In the genomic region with DNA sequence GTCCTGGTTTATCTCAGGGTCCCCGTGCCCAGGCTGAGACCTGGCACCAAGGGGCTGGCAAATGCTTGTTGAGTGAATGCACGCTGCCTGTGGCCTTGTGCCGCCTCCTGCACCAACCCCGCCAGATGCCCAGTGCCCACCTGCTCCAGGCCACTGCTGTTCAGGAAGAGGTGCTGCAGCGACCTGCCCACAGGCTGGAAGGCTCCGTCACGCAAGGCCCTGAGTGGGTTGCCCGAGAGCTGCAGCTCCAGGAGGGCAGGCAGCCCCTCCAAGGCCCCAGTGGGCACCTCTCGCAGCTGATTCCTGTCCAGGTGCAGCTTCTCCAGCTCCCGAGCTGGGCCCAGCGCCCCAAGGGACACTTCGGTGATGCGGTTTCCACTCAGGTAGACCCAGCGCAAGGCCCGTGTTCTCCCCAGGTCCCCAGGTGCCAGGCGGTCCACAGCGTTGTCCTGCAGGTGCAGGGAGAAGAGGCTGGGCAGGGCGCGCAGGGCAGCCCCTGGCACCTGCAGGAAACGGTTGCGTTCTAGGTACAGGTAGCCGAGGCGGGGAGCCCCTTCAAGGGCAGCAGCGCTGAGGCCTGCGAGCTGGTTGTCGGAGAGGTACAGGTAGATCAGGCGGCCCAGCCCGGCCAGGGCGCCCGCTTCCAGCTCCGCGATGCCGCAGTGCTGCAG, we compare ENCODE assay signal across 8 cellular contexts. TPM values are rescaled to one million over a fixed set of nuclear protein-coding genes. Genes with fewer than 3 reads are reported as not detected.
DNase-seq lines count a peak whose midpoint lies in the region; ATAC-seq and TF ChIP-seq lines count a peak whose summit lies in the region.

No MANE protein-coding gene starts in this region.

- intact Hi-C loops in lower lobe of right lung (cut with DNase I) (no loop called here), transverse colon (cut with DNase I; ENCODE audit: low total_unique reads) (no loop called here)

- TF ChIP-seq POLR2A in transverse colon (IDR thresholded peaks at IDR 0.05) = no peak

- 27% methylated on average over 13 of the region's 33 CpGs; no CpG with 5 or more reads in 1 of the 2 donors for WGBS in transverse colon (ENCODE audit: low coverage in 1 of 2), 2 donors

- CTCF ChIA-PET in activated naive CD4-positive, alpha-beta T cell treated with anti-CD3 and anti-CD28 coated beads, Interleukin-2, amount 10 ng/mL, durations not matched to agents 7 days and 5 days (lab: Charles Lee) = interaction anchor here (0.8 to 4.0 kb wide), 31 partner anchors 11 to 355 kb away, joined by 3 to 113 read pairs (median 4); a partner anchor contains a TSS

- H3K36me3 Mint-ChIP-seq in activated naive CD4-positive, alpha-beta T cell treated with anti-CD3 and anti-CD28 coated beads, Interleukin-2, amount 10 ng/mL, durations not matched to agents 7 days and 5 days = peaks cover 3% of the 10 kb centered on the region

- H3K4me3 Mint-ChIP-seq in activated naive CD4-positive, alpha-beta T cell treated with anti-CD3 and anti-CD28 coated beads, Interleukin-2, amount 10 ng/mL, durations not matched to agents 7 days and 5 days = peak overlapping the region; percentile 71

- H3K27me3 Mint-ChIP-seq in activated naive CD4-positive, alpha-beta T cell treated with anti-CD3 and anti-CD28 coated beads, Interleukin-2, amount 10 ng/mL, durations not matched to agents 7 days and 5 days = peaks cover 15% of the 10 kb centered on the region

- in situ Hi-C loops in astrocyte of the spinal cord (cut with HindIII; ENCODE audit: low sequenced_read_pairs) (no loop called here), transverse colon (cut with MboI; ENCODE audit: low pct_ligation_motif_present in 1 of 4, low pct_unique_long_range_greater_than_20kb in 1 of 4, low sequenced_read_pairs in 3 of 4) (no loop called here), KBM-7 (cut with MboI; ENCODE audit: low pct_unique_long_range_greater_than_20kb, low sequenced_read_pairs) (no loop called here)

- ATAC-seq in lower lobe of right lung (peak; percentile 15 to 28), HG02970 (IDR thresholded peaks at IDR 0.05; ENCODE audit: low FRiP score, unreplicated experiment) (no peak)

- TF ChIP-seq EP300 in transverse colon (IDR thresholded peaks at IDR 0.05; ENCODE audit: low read depth) = no peak

- H3K4me1 Mint-ChIP-seq in activated naive CD4-positive, alpha-beta T cell treated with anti-CD3 and anti-CD28 coated beads, Interleukin-2, amount 10 ng/mL, durations not matched to agents 7 days and 5 days = peaks cover 6% of the 10 kb centered on the region

- H3K27ac Mint-ChIP-seq in activated naive CD4-positive, alpha-beta T cell treated with anti-CD3 and anti-CD28 coated beads, Interleukin-2, amount 10 ng/mL, durations not matched to agents 7 days and 5 days = no peak overlapping the region

- H3K36me3 ChIP-seq in lower lobe of right lung (no peaks in the 10 kb centered on the region), transverse colon (no peaks in the 10 kb centered on the region)

- no peak for TF ChIP-seq CTCF in astrocyte of the spinal cord (IDR thresholded peaks at IDR 0.05; ENCODE audit: low read depth, low read length)
- TF ChIP-seq CTCF in lower lobe of right lung (IDR thresholded peaks at IDR 0.05) = no peak
- TF ChIP-seq CTCF in transverse colon (IDR thresholded peaks at IDR 0.05) = peak in 2 of 5 experiments; percentile 55 to 61

- DNase-seq in activated naive CD4-positive, alpha-beta T cell treated with anti-CD3 and anti-CD28 coated beads, Interleukin-2, amount 10 ng/mL, durations not matched to agents 7 days and 5 days = no peak
- DNase-seq in activated naive CD4-positive, alpha-beta T cell treated with Interleukin-2 at 50 U/mL for 16 hours = no peak
- DNase-seq in astrocyte of the spinal cord (ENCODE audit: low read depth, low spot score) (no peak), lower lobe of right lung (no peak), transverse colon (no peak), KBM-7 (no peak)
- DNase-seq in stimulated activated CD4-positive, alpha-beta T cell treated with anti-CD3 and anti-CD28 coated beads, Interleukin-4, amount 100 ng/mL, for 4 hours = no peak

- H3K27ac ChIP-seq in lower lobe of right lung = peak overlapping the region; percentile 65
- H3K27ac ChIP-seq in transverse colon = peak overlapping the region; percentile 10 to 50 (median 39)

- H3K4me3 ChIP-seq in astrocyte of the spinal cord (ENCODE audit: low read depth, low read length) = peak overlapping the region; percentile 13
- peak overlapping the region; percentile 55 for H3K4me3 ChIP-seq in lower lobe of right lung
- H3K4me3 ChIP-seq in transverse colon = peak overlapping the region; percentile 3 to 53 (median 50)

- H3K9me3 Mint-ChIP-seq in activated naive CD4-positive, alpha-beta T cell treated with anti-CD3 and anti-CD28 coated beads, Interleukin-2, amount 10 ng/mL, durations not matched to agents 7 days and 5 days = no peaks in the 10 kb centered on the region

- H3K4me1 ChIP-seq in lower lobe of right lung (peaks cover 25% of the 10 kb centered on the region), transverse colon (peaks cover 6 to 15% (median 13%) of the 10 kb centered on the region in 4 donors)

- no peaks in the 10 kb centered on the region for H3K9me3 ChIP-seq in lower lobe of right lung
- H3K9me3 ChIP-seq in transverse colon = no peaks in the 10 kb centered on the region

- H3K27me3 ChIP-seq in lower lobe of right lung (ENCODE audit: low read depth) (no peaks in the 10 kb centered on the region), transverse colon (no peaks in the 10 kb centered on the region)

RNA-seq across cellular contexts. Expression of a gene that starts 3.6 kb away (rescaled TPM):
- 3.6 TPM for total RNA-seq in lower lobe of right lung
- total RNA-seq in transverse colon = 10 to 100 TPM in 1 of 4 donors, 1 to 10 TPM in 3; 3.0 to 20.6 (median 5.3) TPM

RNA-seq across cellular contexts. Expression of a gene that starts 32.1 kb away (rescaled TPM):
- total RNA-seq in lower lobe of right lung (22.8 TPM), transverse colon (10 to 100 TPM in 3 of 4 donors, 1 to 10 TPM in 1; 9.1 to 32.4 (median 14.5) TPM)

RNA-seq across cellular contexts. Expression of a gene that starts 48.8 kb away (rescaled TPM):
- total RNA-seq in lower lobe of right lung = 43.8 TPM
- total RNA-seq in transverse colon = 10 to 100 TPM; 21.3 to 28.1 (median 26.2) TPM
